Comparison of ENCODE assay signal across 3 cellular contexts in genomic region chr1:180626711-180627110, GRCh38.
TF ChIP-seq lines count a peak whose summit lies in the region.

No MANE protein-coding gene starts in this region.

TF ChIP-seq in A549, 52 proteins besides CTCF, POLR2A, EP300 and RAD21:
- TF ChIP-seq RFX5 (IDR thresholded peaks at IDR 0.05) (no peak), MAFK (IDR thresholded peaks at IDR 0.05; ENCODE audit: partially characterized antibody) (peak; percentile 50)

TF ChIP-seq in K562, 482 proteins besides CTCF, POLR2A, EP300 and RAD21:
- TF ChIP-seq ZNF316 (IDR thresholded peaks at IDR 0.05), result peak; percentile 91
- TF ChIP-seq MAFG (tag; conservative IDR thresholded peaks at IDR 0.05), result peak; percentile 60
- no peak for TF ChIP-seq FIP1L1 (IDR thresholded peaks at IDR 0.05; ENCODE audit: low read depth, low read length, poor library complexity, severe bottlenecking)
- TF ChIP-seq, protein P1, sequence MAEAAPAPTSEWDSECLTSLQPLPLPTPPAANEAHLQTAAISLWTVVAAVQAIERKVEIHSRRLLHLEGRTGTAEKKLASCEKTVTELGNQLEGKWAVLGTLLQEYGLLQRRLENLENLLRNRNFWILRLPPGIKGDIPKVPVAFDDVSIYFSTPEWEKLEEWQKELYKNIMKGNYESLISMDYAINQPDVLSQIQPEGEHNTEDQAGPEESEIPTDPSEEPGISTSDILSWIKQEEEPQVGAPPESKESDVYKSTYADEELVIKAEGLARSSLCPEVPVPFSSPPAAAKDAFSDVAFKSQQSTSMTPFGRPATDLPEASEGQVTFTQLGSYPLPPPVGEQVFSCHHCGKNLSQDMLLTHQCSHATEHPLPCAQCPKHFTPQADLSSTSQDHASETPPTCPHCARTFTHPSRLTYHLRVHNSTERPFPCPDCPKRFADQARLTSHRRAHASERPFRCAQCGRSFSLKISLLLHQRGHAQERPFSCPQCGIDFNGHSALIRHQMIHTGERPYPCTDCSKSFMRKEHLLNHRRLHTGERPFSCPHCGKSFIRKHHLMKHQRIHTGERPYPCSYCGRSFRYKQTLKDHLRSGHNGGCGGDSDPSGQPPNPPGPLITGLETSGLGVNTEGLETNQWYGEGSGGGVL (CRISPR knock-in tag; IDR thresholded peaks at IDR 0.05), result no peak
- no peak for TF ChIP-seq ZNF76 (CRISPR knock-in tag; IDR thresholded peaks at IDR 0.05; ENCODE audit: borderline replicate concordance)
- peak; percentile 75 for TF ChIP-seq C11orf30 (IDR thresholded peaks at IDR 0.05; ENCODE audit: low read depth)
- TF ChIP-seq MAFK (IDR thresholded peaks at IDR 0.05; ENCODE audit: low read length), result peak; percentile 25; the same call in 1 of the 2 replicates
- peak; percentile 51 for TF ChIP-seq MAFF (IDR thresholded peaks at IDR 0.05; ENCODE audit: low read length)
- TF ChIP-seq TGIF2 (CRISPR knock-in tag; IDR thresholded peaks at IDR 0.05), result no peak

TF ChIP-seq in WTC11, 78 proteins besides CTCF, POLR2A, EP300 and RAD21:
- TF ChIP-seq PRDM15 (CRISPR knock-in tag; IDR thresholded peaks at IDR 0.05), result no peak
- no peak for TF ChIP-seq SMAD3 (CRISPR knock-in tag; IDR thresholded peaks at IDR 0.05; ENCODE audit: borderline replicate concordance)
- TF ChIP-seq MYBL2 (CRISPR knock-in tag; IDR thresholded peaks at IDR 0.05), result no peak
- no peak for TF ChIP-seq ZNF317 (CRISPR knock-in tag; IDR thresholded peaks at IDR 0.05; ENCODE audit: borderline replicate concordance, low read depth)
- TF ChIP-seq GABPB1 (CRISPR knock-in tag; IDR thresholded peaks at IDR 0.05), result no peak
- TF ChIP-seq ZNF138 (CRISPR knock-in tag; conservative IDR thresholded peaks at IDR 0.05), result no peak
- TF ChIP-seq IRF2 (CRISPR knock-in tag; IDR thresholded peaks at IDR 0.05; ENCODE audit: borderline replicate concordance, low read depth), result no peak
- no peak for TF ChIP-seq KAT7 (CRISPR knock-in tag; IDR thresholded peaks at IDR 0.05; ENCODE audit: borderline replicate concordance)
